In the genomic region with DNA sequence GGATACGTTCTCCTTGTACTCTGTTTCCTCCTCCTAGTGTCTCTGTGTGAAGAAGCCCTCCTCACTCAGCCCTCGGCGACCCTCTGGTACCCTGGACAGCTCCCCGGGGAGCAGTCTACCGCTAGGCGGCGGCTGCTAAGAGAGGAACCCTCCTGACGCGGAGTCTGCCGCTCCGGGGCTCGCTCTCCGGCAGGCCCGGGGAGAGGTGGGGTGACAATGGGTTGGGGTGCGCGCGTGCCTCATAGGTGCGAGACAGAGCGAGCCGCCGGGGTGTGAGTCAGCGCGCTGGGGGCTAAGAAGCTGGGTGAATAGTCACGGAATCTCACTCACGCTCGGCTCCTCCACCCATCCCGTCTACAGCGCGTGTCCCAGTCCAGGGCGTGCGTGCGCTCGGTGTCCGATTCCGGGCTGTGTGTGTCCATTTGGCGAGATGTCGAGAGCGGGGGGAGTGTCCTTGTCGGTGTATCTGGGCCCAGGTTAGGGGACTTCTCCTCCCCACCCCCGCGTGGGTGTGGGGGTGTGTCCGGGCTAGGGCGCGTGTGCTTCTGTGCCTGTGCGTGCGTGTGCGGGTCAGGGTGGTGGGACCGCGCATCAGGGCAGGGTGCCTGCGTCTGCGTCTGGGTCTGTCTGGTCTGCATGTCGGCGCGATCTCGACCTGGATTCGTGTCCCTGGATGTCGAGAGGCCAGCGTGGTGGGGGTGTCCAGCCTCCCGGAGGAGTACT, we compare ENCODE assay signal across 9 cellular contexts. TPM values are rescaled to one million over a fixed set of nuclear protein-coding genes. Genes with fewer than 3 reads are reported as not detected.
A peak's percentile ranks its signal among the peaks of the same experiment; 100 is the strongest.
DNase-seq lines count a peak whose midpoint lies in the region; ATAC-seq and TF ChIP-seq lines count a peak whose summit lies in the region.
"Had no signal": no experiment of that assay in that cellular context is flagged by ENCODE, and none has a peak within 500 bp of the region (broad histone marks: within the 10 kb centered on the region; RNA-seq: fewer than 3 reads in every experiment).

No MANE protein-coding gene starts in this region.

- no peaks in the 10 kb centered on the region for H3K79me2 ChIP-seq in trophoblast cell (ENCODE audit: control insufficient read depth, insufficient read depth, low read length, poor library complexity)

- CTCF ChIA-PET in WTC11 (lab: Charles Lee) = interaction anchor here (0.5 to 3.2 kb wide), 9 partner anchors 10 to 1259 kb away, joined by 3 to 11 read pairs (median 4); no protein-coding TSS in a partner anchor

- H3K14ac ChIP-seq in trophoblast cell (ENCODE audit: low read length) = no peak overlapping the region

- no peak overlapping the region for H3K18ac ChIP-seq in trophoblast cell (ENCODE audit: low read length)

- no peaks in the 10 kb centered on the region for H3K9me3 ChIP-seq in gastroesophageal sphincter
- H3K9me3 ChIP-seq in trophoblast cell (ENCODE audit: insufficient read depth, low read depth, low read length) = peaks cover 6% of the 10 kb centered on the region

- TF ChIP-seq CTCF in WTC11 (IDR thresholded peaks at IDR 0.05) (peak; percentile 68), gastroesophageal sphincter (IDR thresholded peaks at IDR 0.05) (peak; percentile 26 to 65 (median 52))

- H3K27me3 Mint-ChIP-seq in WTC11 (ENCODE audit: low read depth) = peaks cover 63% of the 10 kb centered on the region

- no peak overlapping the region for H3K4ac ChIP-seq in trophoblast cell (ENCODE audit: low read depth, low read length)

- H2BK12ac ChIP-seq in trophoblast cell (ENCODE audit: low read length) = no peak overlapping the region

- H3K23ac ChIP-seq in trophoblast cell (ENCODE audit: low read length) = no peak overlapping the region

- no peak overlapping the region for H3K27ac ChIP-seq in gastroesophageal sphincter
- H3K27ac ChIP-seq in trophoblast cell (ENCODE audit: low read depth, low read length) = no peak overlapping the region

- peak overlapping the region; percentile 82 for H3K4me3 Mint-ChIP-seq in WTC11
- H3K4me3 Mint-ChIP-seq: CD4-positive, CD25-positive, alpha-beta regulatory T cell had no signal

- H3K4me3 ChIP-seq in gastroesophageal sphincter = peak overlapping the region; percentile 40 to 56
- H3K4me3 ChIP-seq in trophoblast cell (ENCODE audit: low read depth, low read length) = peak overlapping the region; percentile 45

- no peak for TF ChIP-seq POLR2A in gastroesophageal sphincter (IDR thresholded peaks at IDR 0.05)

- H3K36me3 ChIP-seq in gastroesophageal sphincter (no peaks in the 10 kb centered on the region), trophoblast cell (ENCODE audit: control insufficient read depth in 1 of 2, insufficient read depth in 2 of 2, low read length in 2 of 2) (no peaks in the 10 kb centered on the region)

- H3K36me3 Mint-ChIP-seq in WTC11 = no peaks in the 10 kb centered on the region
- H3K36me3 Mint-ChIP-seq: CD4-positive, CD25-positive, alpha-beta regulatory T cell had no signal

- no peak overlapping the region for H4K12ac ChIP-seq in trophoblast cell (ENCODE audit: low read depth, low read length)

- no peak overlapping the region for H2AFZ ChIP-seq in trophoblast cell (ENCODE audit: insufficient read depth, low read length, poor library complexity)

- peak overlapping the region; percentile 66 for H3K4me2 ChIP-seq in trophoblast cell (ENCODE audit: low read length)

- no peak overlapping the region for H4K8ac ChIP-seq in trophoblast cell (ENCODE audit: low read depth, low read length)

- DNase-seq in activated CD4-positive, alpha-beta T cell treated with anti-CD3 and anti-CD28 coated beads for 48 hours = peak; percentile 63
- no peak for DNase-seq in activated CD4-positive, alpha-beta T cell treated with anti-CD3 and anti-CD28 coated beads, Interleukin-2, amount 50 U/mL, for 4 hours
- DNase-seq in WTC11 (ENCODE audit: low spot score) (peak; percentile 92), trophoblast cell (peak in 1 of 2 donors; percentile 22), dedifferentiated amniotic fluid mesenchymal stem cell (ENCODE audit: extremely low spot score) (no peak), NCI-H446 treated with DMSO at 0.1 percent for 48 hours (lab: John Stamatoyannopoulos, UW) (no peak)

- peaks cover 0 to 22% (median 17%) of the 10 kb centered on the region in 3 donors for H3K4me1 ChIP-seq in gastroesophageal sphincter
- peaks cover 10% of the 10 kb centered on the region in 2 experiments for H3K4me1 ChIP-seq in trophoblast cell (ENCODE audit: control insufficient read depth in 1 of 2, insufficient read depth in 2 of 2, low read length in 2 of 2)

- no peak overlapping the region for H3K9ac ChIP-seq in trophoblast cell (ENCODE audit: low read length)

- 0% methylated on average over 1 of the region's 59 CpGs; no CpG with 5 or more reads in 1 of the 2 donors for WGBS in gastroesophageal sphincter (ENCODE audit: low coverage in 1 of 2), 2 donors
- WGBS in trophoblast cell (ENCODE audit: extremely low coverage, insufficient coverage, insufficient read length) = no CpG with 5 or more reads among the region's 59 CpGs

- H4K91ac ChIP-seq in trophoblast cell (ENCODE audit: low read depth, low read length) = no peak overlapping the region

- H2BK5ac ChIP-seq in trophoblast cell (ENCODE audit: low read depth, low read length, poor library complexity) = no peak overlapping the region

- POLR2A ChIA-PET in WTC11 (lab: Charles Lee) = interaction anchor here (0.5 kb wide), 1 partner anchor 181 kb away, joined by 3 read pairs; no protein-coding TSS in a partner anchor

- no peak for TF ChIP-seq EP300 in gastroesophageal sphincter (IDR thresholded peaks at IDR 0.05)

- no peak overlapping the region for H3K27ac Mint-ChIP-seq in WTC11
- H3K27ac Mint-ChIP-seq: CD4-positive, CD25-positive, alpha-beta regulatory T cell had no signal

- H3K27me3 ChIP-seq in gastroesophageal sphincter = peaks cover 59% of the 10 kb centered on the region
- peaks cover 22% of the 10 kb centered on the region for H3K27me3 ChIP-seq in trophoblast cell (ENCODE audit: insufficient read depth, low read length)

- H2BK120ac ChIP-seq in trophoblast cell (ENCODE audit: insufficient read depth, low read length, poor library complexity) = no peak overlapping the region

- peaks cover 9% of the 10 kb centered on the region for H3K4me1 Mint-ChIP-seq in WTC11

- ATAC-seq in WTC11 = peak; percentile 74
- ATAC-seq in gastroesophageal sphincter = peak; percentile 46
- no peak for ATAC-seq in HG02588 (IDR thresholded peaks at IDR 0.05; ENCODE audit: unreplicated experiment)

- no peaks in the 10 kb centered on the region for H3K9me3 Mint-ChIP-seq in WTC11

- H2AK5ac ChIP-seq in trophoblast cell (ENCODE audit: low read length) = no peak overlapping the region

- no peaks in the 10 kb centered on the region for H3K79me1 ChIP-seq in trophoblast cell (ENCODE audit: low read length)

TF ChIP-seq in WTC11, 78 proteins besides CTCF, POLR2A, EP300 and RAD21 (continues in another document):
- TF ChIP-seq, protein P1, sequence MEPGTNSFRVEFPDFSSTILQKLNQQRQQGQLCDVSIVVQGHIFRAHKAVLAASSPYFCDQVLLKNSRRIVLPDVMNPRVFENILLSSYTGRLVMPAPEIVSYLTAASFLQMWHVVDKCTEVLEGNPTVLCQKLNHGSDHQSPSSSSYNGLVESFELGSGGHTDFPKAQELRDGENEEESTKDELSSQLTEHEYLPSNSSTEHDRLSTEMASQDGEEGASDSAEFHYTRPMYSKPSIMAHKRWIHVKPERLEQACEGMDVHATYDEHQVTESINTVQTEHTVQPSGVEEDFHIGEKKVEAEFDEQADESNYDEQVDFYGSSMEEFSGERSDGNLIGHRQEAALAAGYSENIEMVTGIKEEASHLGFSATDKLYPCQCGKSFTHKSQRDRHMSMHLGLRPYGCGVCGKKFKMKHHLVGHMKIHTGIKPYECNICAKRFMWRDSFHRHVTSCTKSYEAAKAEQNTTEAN (CRISPR knock-in tag; IDR thresholded peaks at IDR 0.05) = peak; percentile 93
- TF ChIP-seq NR3C1 (CRISPR knock-in tag; conservative IDR thresholded peaks at IDR 0.05; ENCODE audit: low read depth) (no peak), PRRX2 (CRISPR knock-in tag; IDR thresholded peaks at IDR 0.05) (no peak), FOXP4 (CRISPR knock-in tag; IDR thresholded peaks at IDR 0.05) (peak; percentile 95), EMX1 (CRISPR knock-in tag; IDR thresholded peaks at IDR 0.05) (no peak; the same call in 1 of the 2 replicates), IRF1 (CRISPR knock-in tag; IDR thresholded peaks at IDR 0.05) (peak; percentile 94; the same call in 1 of the 2 replicates), NR2C2 (CRISPR knock-in tag; IDR thresholded peaks at IDR 0.05) (no peak), RORB (CRISPR knock-in tag; IDR thresholded peaks at IDR 0.05) (no peak)
- TF ChIP-seq, protein P2, sequence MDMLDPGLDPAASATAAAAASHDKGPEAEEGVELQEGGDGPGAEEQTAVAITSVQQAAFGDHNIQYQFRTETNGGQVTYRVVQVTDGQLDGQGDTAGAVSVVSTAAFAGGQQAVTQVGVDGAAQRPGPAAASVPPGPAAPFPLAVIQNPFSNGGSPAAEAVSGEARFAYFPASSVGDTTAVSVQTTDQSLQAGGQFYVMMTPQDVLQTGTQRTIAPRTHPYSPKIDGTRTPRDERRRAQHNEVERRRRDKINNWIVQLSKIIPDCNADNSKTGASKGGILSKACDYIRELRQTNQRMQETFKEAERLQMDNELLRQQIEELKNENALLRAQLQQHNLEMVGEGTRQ (CRISPR knock-in tag; IDR thresholded peaks at IDR 0.05) = peak; percentile 42; the same call in 1 of the 2 replicates

RNA-seq across cellular contexts. Expression of gene HS3ST2, which starts 0.6 kb away (rescaled TPM):
- total RNA-seq in WTC11 (2021) = 0.32 to 0.61 TPM (median 0.37 TPM) in 3 replicates
- total RNA-seq in gastroesophageal sphincter = 1 to 10 TPM in 3 of 4 donors, under 1 TPM in 1; 0.66 to 2.0 (median 1.7) TPM
- 0.03 and 0.05 TPM in 2 replicates for polyA plus RNA-seq in trophoblast cell (2013)
- total RNA-seq: CD4-positive, CD25-positive, alpha-beta regulatory T cell had no signal
- polyA plus RNA-seq: CD4-positive, CD25-positive, alpha-beta regulatory T cell had no signal

Comparison
In these comparisons a context has a peak if more than half of its experiments do, and no peak if none do; other contexts are left out.
1. DNase-seq: peak in activated CD4-positive, alpha-beta T cell treated with anti-CD3 and anti-CD28 coated beads for 48 hours (single experiment) and WTC11 (single experiment); none in activated CD4-positive, alpha-beta T cell treated with anti-CD3 and anti-CD28 coated beads, Interleukin-2, amount 50 U/mL, for 4 hours (0 of 2), dedifferentiated amniotic fluid mesenchymal stem cell (single experiment) and NCI-H446 treated with DMSO at 0.1 percent for 48 hours (single experiment).